Comparison of ENCODE assay signal across 16 cellular contexts in genomic region chr3:38582316-38582715, GRCh38.
A peak's percentile ranks its signal among the peaks of the same experiment; 100 is the strongest.
DNase-seq lines count a peak whose midpoint lies in the region; ATAC-seq and TF ChIP-seq lines count a peak whose summit lies in the region.
"Had no signal": no experiment of that assay in that cellular context is flagged by ENCODE, and none has a peak within 500 bp of the region (broad histone marks: within the 10 kb centered on the region; RNA-seq: fewer than 3 reads in every experiment).

No MANE protein-coding gene starts in this region.

- intact Hi-C loops in esophagus muscularis mucosa (cut with DNase I), result no loop called here

- no peaks in the 10 kb centered on the region for H3K9me3 ChIP-seq in BLaER1 treated with 17β-estradiol and CSF1 and Interleukin-3, amounts not matched to agents 10 nM and 100 nM (replicated peaks in 1 of 11)
- H3K9me3 ChIP-seq in esophagus muscularis mucosa, result no peaks in the 10 kb centered on the region
- H3K9me3 ChIP-seq: Caco-2 had no signal

- ATAC-seq in HG02678 (IDR thresholded peaks at IDR 0.05; ENCODE audit: unreplicated experiment), result no peak

- no peaks in the 10 kb centered on the region for H3K27me3 ChIP-seq in BLaER1 treated with 17β-estradiol and CSF1 and Interleukin-3, amounts not matched to agents 10 nM and 100 nM
- no peaks in the 10 kb centered on the region for H3K27me3 ChIP-seq in esophagus muscularis mucosa

- no peaks in the 10 kb centered on the region for H3K36me3 ChIP-seq in BLaER1 treated with 17β-estradiol and CSF1 and Interleukin-3, amounts not matched to agents 10 nM and 100 nM
- H3K36me3 ChIP-seq in esophagus muscularis mucosa, result peaks cover 0 to 40% (median 0%) of the 10 kb centered on the region in 4 donors

- no peak overlapping the region for H3K9ac ChIP-seq in BLaER1 treated with 17β-estradiol and CSF1 and Interleukin-3, amounts not matched to agents 10 nM and 100 nM

- DNase-seq in D341Med (ENCODE audit: low spot score) (peak; percentile 10), esophagus muscularis mucosa (ENCODE audit: extremely low spot score) (peak; percentile 64), NCI-H510A (lab: John Stamatoyannopoulos, UW) (no peak), foreskin fibroblast (no peak)
- peak; percentile 11 for DNase-seq in stimulated activated CD8-positive, alpha-beta memory T cell treated with anti-CD3 and anti-CD28 coated beads, Interleukin-4, amount 100 ng/mL, for 48 hours
- DNase-seq: Caco-2; CD4-positive, CD25-positive, alpha-beta regulatory T cell; EL; H7; NCI-H1048; NCI-H146; NCI-H510A treated with DMSO at 0.1 percent for 48 hours; NCI-H82; PC-9 had no signal

- TF ChIP-seq POLR2A in esophagus muscularis mucosa (IDR thresholded peaks at IDR 0.05; ENCODE audit: low read depth), result no peak

- WGBS in esophagus muscularis mucosa, result 75% methylated on average over 6 of the region's 6 CpGs

- H3K27ac ChIP-seq in BLaER1 treated with 17β-estradiol and CSF1 and Interleukin-3, amounts not matched to agents 10 nM and 100 nM, result no peak overlapping the region
- H3K27ac ChIP-seq in esophagus muscularis mucosa (replicated peaks in 1 of 4), result no peak overlapping the region
- H3K27ac ChIP-seq: PC-9 had no signal

- no peak overlapping the region for H3K4me3 ChIP-seq in BLaER1 treated with 17β-estradiol and CSF1 and Interleukin-3, amounts not matched to agents 10 nM and 100 nM
- H3K4me3 ChIP-seq in esophagus muscularis mucosa, result no peak overlapping the region
- H3K4me3 ChIP-seq in foreskin fibroblast (ENCODE audit: low read depth in 1 of 2, low read length in 2 of 2), result no peak overlapping the region
- H3K4me3 ChIP-seq: PC-9 had no signal

- no peaks in the 10 kb centered on the region; a peak in 1 of 22 replicates for H4K20me1 ChIP-seq in BLaER1 treated with 17β-estradiol and CSF1 and Interleukin-3, amounts not matched to agents 10 nM and 100 nM

- no peak for TF ChIP-seq EP300 in esophagus muscularis mucosa (IDR thresholded peaks at IDR 0.05)

- TF ChIP-seq CTCF in esophagus muscularis mucosa (IDR thresholded peaks at IDR 0.05) (no peak), foreskin fibroblast (IDR thresholded peaks at IDR 0.05; ENCODE audit: low read depth, low read length) (no peak)

- H3K4me1 ChIP-seq in BLaER1 treated with 17β-estradiol and CSF1 and Interleukin-3, amounts not matched to agents 10 nM and 100 nM, result peaks cover 32 to 43% (median 39%) of the 10 kb centered on the region in 10 experiments
- H3K4me1 ChIP-seq in esophagus muscularis mucosa, result peaks cover 0 to 32% (median 0%) of the 10 kb centered on the region in 4 donors
- H3K4me1 ChIP-seq: Caco-2 had no signal

- H3K4me2 ChIP-seq in BLaER1 treated with 17β-estradiol and CSF1 and Interleukin-3, amounts not matched to agents 10 nM and 100 nM, result peak overlapping the region in 6 of 11 experiments; percentile 20 to 90 (median 66); a peak in 6 of 22 replicates
- H3K4me2 ChIP-seq: PC-9 had no signal

Comparison
In these comparisons a context has a peak if more than half of its experiments do, and no peak if none do; other contexts are left out.
1. DNase-seq: peak in D341Med (single experiment), esophagus muscularis mucosa (single experiment) and stimulated activated CD8-positive, alpha-beta memory T cell treated with anti-CD3 and anti-CD28 coated beads, Interleukin-4, amount 100 ng/mL, for 48 hours (single experiment); none in NCI-H510A (single experiment) and foreskin fibroblast (0 of 2).